Comparison of ENCODE assay signal across 1 cellular context in the genomic region with DNA sequence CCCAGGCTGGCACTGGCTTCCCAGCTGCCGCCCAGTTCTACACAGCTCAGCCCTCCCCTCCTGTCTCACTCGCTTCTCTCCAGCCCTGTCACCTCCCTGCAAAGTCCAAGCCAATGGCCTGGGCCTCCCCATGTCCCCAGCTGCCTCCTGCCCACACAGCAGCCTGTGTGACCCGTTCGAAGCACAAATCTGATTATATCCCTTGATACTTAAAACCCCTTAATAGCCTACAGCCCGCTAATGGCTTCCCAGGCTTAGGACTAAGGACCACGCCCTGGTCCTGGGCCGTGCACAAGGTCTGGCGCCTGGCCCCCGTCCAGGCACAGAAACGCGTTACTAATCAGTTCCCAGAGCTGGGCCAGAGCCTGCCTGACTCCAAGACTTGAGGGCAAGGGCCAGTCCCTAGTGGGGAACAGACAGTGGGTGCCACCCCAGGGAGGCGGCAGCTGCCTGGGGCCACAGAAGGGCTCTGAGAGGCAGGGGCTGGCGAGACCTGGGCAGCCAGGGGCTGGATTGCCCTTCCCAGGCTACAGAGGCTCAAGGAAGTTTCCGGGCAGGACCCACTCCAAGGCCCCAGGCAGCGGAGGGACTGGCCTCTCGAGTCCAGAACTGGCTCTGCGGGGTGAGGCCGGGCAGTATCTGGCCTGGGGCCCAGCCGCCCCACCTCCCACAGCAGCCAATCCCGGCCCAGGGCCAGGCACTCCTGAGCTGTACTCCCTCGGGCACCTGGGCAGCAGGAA.
A peak's percentile ranks its signal among the peaks of the same experiment; 100 is the strongest.
TF ChIP-seq lines count a peak whose summit lies in the region.

No MANE protein-coding gene starts in this region.

TF ChIP-seq in HEK293, 187 proteins besides CTCF, POLR2A, EP300 and RAD21 (continued from another document):
- TF ChIP-seq, protein P1, sequence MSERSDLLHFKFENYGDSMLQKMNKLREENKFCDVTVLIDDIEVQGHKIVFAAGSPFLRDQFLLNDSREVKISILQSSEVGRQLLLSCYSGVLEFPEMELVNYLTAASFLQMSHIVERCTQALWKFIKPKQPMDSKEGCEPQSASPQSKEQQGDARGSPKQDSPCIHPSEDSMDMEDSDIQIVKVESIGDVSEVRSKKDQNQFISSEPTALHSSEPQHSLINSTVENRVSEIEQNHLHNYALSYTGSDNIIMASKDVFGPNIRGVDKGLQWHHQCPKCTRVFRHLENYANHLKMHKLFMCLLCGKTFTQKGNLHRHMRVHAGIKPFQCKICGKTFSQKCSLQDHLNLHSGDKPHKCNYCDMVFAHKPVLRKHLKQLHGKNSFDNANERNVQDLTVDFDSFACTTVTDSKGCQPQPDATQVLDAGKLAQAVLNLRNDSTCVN (tag by site-specific recombination; optimal IDR thresholded peaks at IDR 0.05) = peak; percentile 13
- no peak for TF ChIP-seq ZNF629 (tag by site-specific recombination; IDR thresholded peaks at IDR 0.05)
- no peak for TF ChIP-seq ZNF473 (tag by site-specific recombination; IDR thresholded peaks at IDR 0.05)
- TF ChIP-seq, protein P2, sequence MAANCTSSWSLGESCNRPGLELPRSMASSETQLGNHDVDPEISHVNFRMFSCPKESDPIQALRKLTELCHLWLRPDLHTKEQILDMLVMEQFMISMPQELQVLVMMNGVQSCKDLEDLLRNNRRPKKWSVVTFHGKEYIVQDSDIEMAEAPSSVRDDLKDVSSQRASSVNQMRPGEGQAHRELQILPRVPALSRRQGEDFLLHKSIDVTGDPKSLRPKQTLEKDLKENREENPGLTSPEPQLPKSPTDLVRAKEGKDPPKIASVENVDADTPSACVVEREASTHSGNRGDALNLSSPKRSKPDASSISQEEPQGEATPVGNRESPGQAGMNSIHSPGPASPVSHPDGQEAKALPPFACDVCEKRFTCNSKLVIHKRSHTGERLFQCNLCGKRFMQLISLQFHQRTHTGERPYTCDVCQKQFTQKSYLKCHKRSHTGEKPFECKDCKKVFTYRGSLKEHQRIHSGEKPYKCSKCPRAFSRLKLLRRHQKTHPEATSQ (tag by site-specific recombination; IDR thresholded peaks at IDR 0.05) = no peak
- TF ChIP-seq ZSCAN23 (tag by site-specific recombination; IDR thresholded peaks at IDR 0.05) = no peak
TF ChIP-seq in HEK293: peak in this region for 4.
